Comparison of ENCODE assay signal across 11 cellular contexts in the genomic region with DNA sequence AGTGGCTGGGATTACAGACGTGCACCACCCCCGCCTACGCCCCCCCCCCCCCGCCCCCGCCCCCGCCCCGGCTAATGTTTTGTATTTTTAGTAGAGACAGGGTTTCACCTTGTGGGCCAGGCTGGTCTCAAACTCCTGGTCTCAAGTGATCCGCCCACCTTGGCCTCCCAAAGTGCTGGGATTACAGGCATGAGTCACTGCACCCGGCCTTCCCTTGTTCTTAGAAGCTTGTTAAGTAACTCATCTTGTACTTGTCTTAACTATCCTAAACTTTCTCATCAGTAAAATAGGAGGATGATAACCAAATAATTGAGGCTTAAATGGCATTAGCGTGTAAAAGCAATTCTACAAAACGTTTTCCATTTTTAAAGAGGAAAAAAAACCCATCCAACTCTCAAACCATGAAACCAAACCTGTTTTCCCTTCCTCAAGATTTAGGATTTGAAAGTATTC. TPM values are rescaled to one million over a fixed set of nuclear protein-coding genes. Genes with fewer than 3 reads are reported as not detected.
DNase-seq lines count a peak whose midpoint lies in the region; ATAC-seq and TF ChIP-seq lines count a peak whose summit lies in the region.
"Had no signal": no experiment of that assay in that cellular context is flagged by ENCODE, and none has a peak within 500 bp of the region (broad histone marks: within the 10 kb centered on the region; RNA-seq: fewer than 3 reads in every experiment).

No MANE protein-coding gene starts in this region.

- DNase-seq in ELF-1 (ENCODE audit: low read depth, low spot score) (peak; percentile 64), M059J (ENCODE audit: low read depth) (peak; percentile 82), brain microvascular endothelial cell (peak; percentile 65), myocyte (ENCODE audit: low read depth) (peak; percentile 10), spleen (no peak), left cardiac atrium (no peak), osteocyte (ENCODE audit: extremely low spot score, unreplicated experiment) (no peak)
- DNase-seq: anterior cingulate cortex, NCI-H345, T1000 had no signal

- H3K4me3 Mint-ChIP-seq in osteocyte (ENCODE audit: unreplicated experiment) = no peak overlapping the region

- peaks cover 20 to 78% (median 46%) of the 10 kb centered on the region in 6 donors for H3K4me1 ChIP-seq in spleen

- no peak for TF ChIP-seq CTCF in brain microvascular endothelial cell (IDR thresholded peaks at IDR 0.05; ENCODE audit: low read depth, low read length, missing control alignments)
- no peak for TF ChIP-seq CTCF in spleen (IDR thresholded peaks at IDR 0.05 in 8 of 11, conservative IDR thresholded peaks at IDR 0.05 in 3 of 11)
- no peak for TF ChIP-seq CTCF in osteocyte (IDR thresholded peaks at IDR 0.05)

- 59 to 84% (median 68%) methylated on average over 10 to 11 of the region's 11 CpGs for WGBS in spleen, 5 donors

- intact Hi-C loops in spleen (cut with DNase I; ENCODE audit: low total_unique reads) (loop anchor here (10.0 kb wide), 1 partner anchor 154 kb away; no protein-coding TSS in a partner anchor), left cardiac atrium (cut with DNase I) (no loop called here)

- peaks cover 19% of the 10 kb centered on the region for H3K9me3 Mint-ChIP-seq in osteocyte (ENCODE audit: unreplicated experiment)

- peaks cover 31% of the 10 kb centered on the region for H3K4me1 Mint-ChIP-seq in osteocyte (ENCODE audit: unreplicated experiment)

- in situ Hi-C loops in brain microvascular endothelial cell (cut with HindIII; ENCODE audit: low pct_ligation_motif_present, low sequenced_read_pairs) = no loop called here

- no peaks in the 10 kb centered on the region for H3K27me3 Mint-ChIP-seq in osteocyte (ENCODE audit: unreplicated experiment)

- H3K27me3 ChIP-seq in brain microvascular endothelial cell (replicated peaks) (no peaks in the 10 kb centered on the region), spleen (replicated peaks in 1 of 7) (no peaks in the 10 kb centered on the region)

- TF ChIP-seq POLR2A in spleen (IDR thresholded peaks at IDR 0.05) = no peak

- peaks cover 0 to 6% (median 2%) of the 10 kb centered on the region in 8 donors for H3K9me3 ChIP-seq in spleen

- H3K4me3 ChIP-seq in brain microvascular endothelial cell (ENCODE audit: low read depth, low read length) = no peak overlapping the region
- no peak overlapping the region for H3K4me3 ChIP-seq in spleen

- ATAC-seq in left cardiac atrium = no peak
- no peak for ATAC-seq in GM18858 (IDR thresholded peaks at IDR 0.05; ENCODE audit: unreplicated experiment)

- H3K36me3 ChIP-seq in brain microvascular endothelial cell (replicated peaks) = no peaks in the 10 kb centered on the region
- no peaks in the 10 kb centered on the region for H3K36me3 ChIP-seq in spleen

- H3K27ac ChIP-seq in brain microvascular endothelial cell = no peak overlapping the region
- no peak overlapping the region for H3K27ac ChIP-seq in spleen

- no peak overlapping the region for H3K27ac Mint-ChIP-seq in osteocyte (ENCODE audit: unreplicated experiment)

- peaks cover 6% of the 10 kb centered on the region for H3K36me3 Mint-ChIP-seq in osteocyte (ENCODE audit: unreplicated experiment)

RNA-seq across cellular contexts. Expression of a gene that starts 4.2 kb away (rescaled TPM):
- total RNA-seq in M059J (2014; rRNA removed; shearing (Covaris generic)) = 34.3 and 49.2 TPM in 2 replicates
- total RNA-seq in myocyte = 20.3 and 23.6 TPM in 2 replicates
- 17.2 TPM for polyA plus RNA-seq in myocyte (2012)
- 10 to 100 TPM; 33.5 to 48.4 (median 40.7) TPM for total RNA-seq in spleen
- 1 to 10 TPM; 6.8 to 8.6 (median 7.8) TPM for polyA plus RNA-seq in spleen
- total RNA-seq in left cardiac atrium = 10 to 100 TPM; 26.9 to 31.2 TPM
- total RNA-seq in osteocyte = 39.8 and 40.4 TPM in 2 replicates

Comparison
In these comparisons a context has a peak if more than half of its experiments do, and no peak if none do; other contexts are left out.
1. DNase-seq: peak in ELF-1 (single experiment), M059J (single experiment), brain microvascular endothelial cell (single experiment) and myocyte (single experiment); none in spleen (single experiment), left cardiac atrium (single experiment) and osteocyte (single experiment).